ENCODE assay signal across 30 cellular contexts in the genomic region with DNA sequence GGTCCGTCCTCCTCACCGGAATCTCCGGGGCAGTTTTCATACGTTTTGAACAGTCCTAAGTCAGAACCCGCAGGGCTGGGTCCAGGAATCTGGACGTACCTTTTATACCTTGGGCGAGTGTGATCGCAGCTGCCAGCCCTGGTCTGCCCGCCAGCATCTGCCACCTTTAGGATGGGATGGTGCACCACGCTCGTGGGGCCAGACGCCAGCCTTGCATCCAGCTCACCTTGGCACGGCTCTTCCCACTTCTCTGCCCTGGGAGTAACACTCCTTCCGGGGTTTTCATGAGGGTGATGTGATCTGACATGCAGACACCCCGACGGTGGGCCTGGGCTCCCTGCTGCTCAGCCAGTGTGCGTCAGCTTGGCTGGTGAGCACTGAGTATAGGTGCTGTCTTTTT.
A peak's percentile ranks its signal among the peaks of the same experiment; 100 is the strongest.
DNase-seq lines count a peak whose midpoint lies in the region; ATAC-seq, FAIRE-seq and TF ChIP-seq lines count a peak whose summit lies in the region.
"Had no signal": no experiment of that assay in that cellular context is flagged by ENCODE, and none has a peak within 500 bp of the region (broad histone marks: within the 10 kb centered on the region; RNA-seq: fewer than 3 reads in every experiment).

No MANE protein-coding gene starts in this region.

- H3K9me1 ChIP-seq in IMR-90 (ENCODE audit: insufficient read depth, low read length) (peaks cover 13% of the 10 kb centered on the region), endothelial cell of umbilical vein (replicated peaks; ENCODE audit: control insufficient read depth, extremely low read depth, insufficient read depth, low read length) (no peaks in the 10 kb centered on the region)

- no peaks in the 10 kb centered on the region for H3K27me3 Mint-ChIP-seq in MCF 10A (ENCODE audit: insufficient read depth, unreplicated experiment)
- H3K27me3 Mint-ChIP-seq in natural killer cell treated with Interleukin-12 subunit alpha and Interleukin-12 subunit beta and Interleukin-15 and Interleukin-18, amount 100 ng/mL, for 72 hours: peaks cover 14 to 15% of the 10 kb centered on the region in 2 donors

- H3K14ac ChIP-seq in IMR-90 (replicated peaks; ENCODE audit: low read depth, low read length): peak overlapping the region; percentile 80

- H3K36me3 ChIP-seq in mammary epithelial cell (ENCODE audit: insufficient read depth, low read length): no peaks in the 10 kb centered on the region
- H3K36me3 ChIP-seq in IMR-90 (ENCODE audit: control insufficient read depth, insufficient read depth, low read length): no peaks in the 10 kb centered on the region
- H3K36me3 ChIP-seq in endothelial cell of umbilical vein (ENCODE audit: control insufficient read depth in 2 of 2, extremely low read depth in 1 of 2, insufficient read depth in 2 of 2, low read length in 2 of 2): no peaks in the 10 kb centered on the region
- H3K36me3 ChIP-seq in skeletal muscle satellite cell (ENCODE audit: insufficient read depth, low read length): no peaks in the 10 kb centered on the region
- no peaks in the 10 kb centered on the region for H3K36me3 ChIP-seq in tibial nerve
- H3K36me3 ChIP-seq: Peyer's patch, suprapubic skin, upper lobe of right lung had no signal

- no peak overlapping the region for H3K4me3 Mint-ChIP-seq in MCF 10A (ENCODE audit: unreplicated experiment)
- no peak overlapping the region for H3K4me3 Mint-ChIP-seq in natural killer cell treated with Interleukin-12 subunit alpha and Interleukin-12 subunit beta and Interleukin-15 and Interleukin-18, amount 100 ng/mL, for 72 hours
- H3K4me3 Mint-ChIP-seq: activated CD8-positive, alpha-beta memory T cell treated with anti-CD3 and anti-CD28 coated beads, Interleukin-2, amount 10 ng/mL, durations not matched to agents 7 days and 5 days; activated naive CD8-positive, alpha-beta T cell treated with anti-CD3 and anti-CD28 coated beads for 36 hours; activated T-cell treated with anti-CD3 and anti-CD28 coated beads, Interleukin-2, amount 50 U/mL, for 4 hours; CD8-positive, alpha-beta T cell; naive thymus-derived CD4-positive, alpha-beta T cell; T-helper 1 cell treated with Interleukin-12 subunit alpha and Interleukin-12 subunit beta and Interleukin-4 antibody, amounts not matched to agents 30 μg/mL and 1 μg/mL, for 36 hours had no signal

- DNase-seq in mammary epithelial cell (no peak), MCF 10A (ENCODE audit: unreplicated experiment) (no peak), IMR-90 (no peak), endothelial cell of umbilical vein (ENCODE audit: low read depth, low spot score) (no peak), tibial nerve (ENCODE audit: low spot score in 2 of 2) (no peak), T-helper 9 cell (no peak)
- DNase-seq in natural killer cell treated with Interleukin-12 subunit alpha and Interleukin-12 subunit beta and Interleukin-15 and Interleukin-18, amount 100 ng/mL, for 72 hours (ENCODE audit: low spot score): no peak
- DNase-seq: activated CD4-positive, alpha-beta T cell treated with anti-CD3 and anti-CD28 coated beads, Interleukin-2, amount 50 U/mL, for 4 hours; activated CD8-positive, alpha-beta memory T cell treated with anti-CD3 and anti-CD28 coated beads, Interleukin-2, amount 10 ng/mL, durations not matched to agents 7 days and 5 days; activated gamma-delta T cell; activated naive CD8-positive, alpha-beta T cell treated with anti-CD3 and anti-CD28 coated beads for 36 hours; activated T-cell treated with anti-CD3 and anti-CD28 coated beads, Interleukin-2, amount 50 U/mL, for 4 hours; anterior cingulate cortex; CD8-positive, alpha-beta T cell; KBM-7; midbrain; naive thymus-derived CD4-positive, alpha-beta T cell; NCI-H1105; NCI-H187 treated with DMSO at 0.1 percent for 48 hours; NCI-H510A treated with DMSO at 0.1 percent for 48 hours; occipital lobe; stimulated activated naive CD4-positive, alpha-beta T cell treated with Interleukin-2 at 50 U/mL for 16 hours; upper lobe of right lung had no signal

- CTCF ChIA-PET in mammary epithelial cell (lab: Charles Lee; ENCODE audit: low non-redundant PET): no interaction called here
- CTCF ChIA-PET in MCF 10A (lab: Yijun Ruan, JAX): no interaction called here
- CTCF ChIA-PET in IMR-90 (lab: Yijun Ruan, JAX): no interaction called here
- CTCF ChIA-PET in endothelial cell of umbilical vein (lab: Charles Lee): interaction anchor here (1.1 to 1.4 kb wide), 4 partner anchors 9 to 243 kb away, joined by 3 to 5 read pairs (median 4); no protein-coding TSS in a partner anchor

- no peak overlapping the region for H3K9ac ChIP-seq in mammary epithelial cell (ENCODE audit: insufficient read depth, low read length)
- H3K9ac ChIP-seq in IMR-90 (ENCODE audit: low read depth, low read length): no peak overlapping the region
- peak overlapping the region; percentile 56 for H3K9ac ChIP-seq in endothelial cell of umbilical vein (replicated peaks; ENCODE audit: extremely low read depth, insufficient read depth, low read length)
- H3K9ac ChIP-seq in skeletal muscle satellite cell (ENCODE audit: low read depth, low read length): peak overlapping the region; percentile 5

- H2BK15ac ChIP-seq in IMR-90 (ENCODE audit: low read depth, low read length): peak overlapping the region; percentile 97; the same call in 2 of the 3 replicates

- ATAC-seq in IMR-90 (ENCODE audit: low read depth): no peak
- no peak for ATAC-seq in natural killer cell treated with Interleukin-12 subunit alpha and Interleukin-12 subunit beta and Interleukin-15 and Interleukin-18, amount 100 ng/mL, for 72 hours
- ATAC-seq: activated CD8-positive, alpha-beta memory T cell treated with anti-CD3 and anti-CD28 coated beads, Interleukin-2, amount 10 ng/mL, durations not matched to agents 7 days and 5 days; activated T-cell treated with anti-CD3 and anti-CD28 coated beads, Interleukin-2, amount 50 U/mL, for 4 hours; CD8-positive, alpha-beta T cell; naive thymus-derived CD4-positive, alpha-beta T cell; upper lobe of right lung had no signal

- peak overlapping the region; percentile 99 for H4K91ac ChIP-seq in IMR-90 (ENCODE audit: insufficient read depth, low read depth, low read length)

- peak overlapping the region; percentile 99 for H2BK120ac ChIP-seq in IMR-90 (ENCODE audit: low read depth, low read length)

- TF ChIP-seq RAD21 in IMR-90 (IDR thresholded peaks at IDR 0.05; ENCODE audit: low read length): no peak

- H3K4me1 ChIP-seq in mammary epithelial cell (ENCODE audit: insufficient read depth, low read length): peaks cover 12% of the 10 kb centered on the region
- peaks cover 24% of the 10 kb centered on the region for H3K4me1 ChIP-seq in IMR-90 (ENCODE audit: control insufficient read depth, insufficient read depth, low read length)
- peaks cover 24% of the 10 kb centered on the region for H3K4me1 ChIP-seq in endothelial cell of umbilical vein (ENCODE audit: control insufficient read depth, extremely low read depth, insufficient read depth, low read length)
- H3K4me1 ChIP-seq in skeletal muscle satellite cell (ENCODE audit: control insufficient read depth, insufficient read depth, low read length): peaks cover 23% of the 10 kb centered on the region
- no peaks in the 10 kb centered on the region for H3K4me1 ChIP-seq in tibial nerve
- H3K4me1 ChIP-seq: Peyer's patch, upper lobe of right lung had no signal

- H3K18ac ChIP-seq in IMR-90 (ENCODE audit: low read depth, low read length): peak overlapping the region; percentile 45

- peak overlapping the region; percentile 71 for H2AFZ ChIP-seq in mammary epithelial cell (ENCODE audit: low read depth, low read length)
- peak overlapping the region; percentile 87 for H2AFZ ChIP-seq in IMR-90 (replicated peaks; ENCODE audit: low read length, poor library complexity)
- peak overlapping the region; percentile 49 for H2AFZ ChIP-seq in endothelial cell of umbilical vein (ENCODE audit: low read depth, low read length)

- WGBS in mammary epithelial cell (ENCODE audit: low coverage, missing lambda C conversion rate): 42% methylated on average over 17 of the region's 17 CpGs
- WGBS in IMR-90 (ENCODE audit: extremely low coverage in 2 of 2, insufficient read length in 1 of 2), 2 experiments: 94% methylated on average over 7 of the region's 17 CpGs; no CpG with 5 or more reads in 1 of the 2 experiments
- WGBS in tibial nerve, 2 donors: 74 to 86% methylated on average over 17 of the region's 17 CpGs

- H3K27ac Mint-ChIP-seq in MCF 10A (ENCODE audit: low read depth, unreplicated experiment): no peak overlapping the region
- H3K27ac Mint-ChIP-seq in natural killer cell treated with Interleukin-12 subunit alpha and Interleukin-12 subunit beta and Interleukin-15 and Interleukin-18, amount 100 ng/mL, for 72 hours: no peak overlapping the region
- H3K27ac Mint-ChIP-seq: activated CD8-positive, alpha-beta memory T cell treated with anti-CD3 and anti-CD28 coated beads, Interleukin-2, amount 10 ng/mL, durations not matched to agents 7 days and 5 days; activated naive CD8-positive, alpha-beta T cell treated with anti-CD3 and anti-CD28 coated beads for 36 hours; CD8-positive, alpha-beta T cell; naive thymus-derived CD4-positive, alpha-beta T cell; T-helper 1 cell treated with Interleukin-12 subunit alpha and Interleukin-12 subunit beta and Interleukin-4 antibody, amounts not matched to agents 30 μg/mL and 1 μg/mL, for 36 hours had no signal

- no peak overlapping the region for H3K56ac ChIP-seq in IMR-90 (ENCODE audit: extremely low read depth, insufficient read depth, low read length)

- peak overlapping the region; percentile 98 for H3K4ac ChIP-seq in IMR-90 (ENCODE audit: low read depth, low read length)

- H3K27me3 ChIP-seq in mammary epithelial cell (ENCODE audit: insufficient read depth, low read length): no peaks in the 10 kb centered on the region
- no peaks in the 10 kb centered on the region for H3K27me3 ChIP-seq in IMR-90 (ENCODE audit: control insufficient read depth, insufficient read depth, low read length)
- no peaks in the 10 kb centered on the region for H3K27me3 ChIP-seq in endothelial cell of umbilical vein (ENCODE audit: control insufficient read depth in 2 of 2, insufficient read depth in 2 of 2, low read length in 2 of 2)
- H3K27me3 ChIP-seq in skeletal muscle satellite cell (ENCODE audit: control insufficient read depth, insufficient read depth, low read length): no peaks in the 10 kb centered on the region
- no peaks in the 10 kb centered on the region for H3K27me3 ChIP-seq in tibial nerve
- H3K27me3 ChIP-seq: Peyer's patch had no signal

- peak overlapping the region; percentile 98 to 99 for H4K8ac ChIP-seq in IMR-90 (ENCODE audit: low read depth in 2 of 2, low read length in 2 of 2)

- peak overlapping the region; percentile 87 for H2AK9ac ChIP-seq in IMR-90 (replicated peaks; ENCODE audit: low read depth, low read length, poor library complexity)

- in situ Hi-C loops in mammary epithelial cell (cut with MboI; ENCODE audit: low sequenced_read_pairs in 2 of 2): no loop called here
- in situ Hi-C loops in IMR-90 (cut with MboI; ENCODE audit: low sequenced_read_pairs): no loop called here

- BruUV-seq in mammary epithelial cell (replicated peaks; lab: Mats Ljungman, UMichigan) (no TSS peak), MCF 10A (replicated peaks; lab: Mats Ljungman, UMichigan) (no TSS peak), IMR-90 (replicated peaks; lab: Mats Ljungman, UMichigan) (no TSS peak), endothelial cell of umbilical vein (replicated peaks; lab: Mats Ljungman, UMichigan) (TSS peak; percentile 56)

- peak overlapping the region; percentile 83 for H2BK5ac ChIP-seq in IMR-90 (ENCODE audit: low read depth, low read length, poor library complexity, severe bottlenecking)

- H3K79me1 ChIP-seq in IMR-90 (ENCODE audit: low read depth in 1 of 2, low read length in 2 of 2): peaks cover 6 to 13% of the 10 kb centered on the region in 2 experiments; a peak in 3 of 4 replicates

- TF ChIP-seq CTCF in mammary epithelial cell (conservative IDR thresholded peaks at IDR 0.05 in 1 of 2, IDR thresholded peaks at IDR 0.05 in 1 of 2; ENCODE audit: extremely low read depth in 1 of 2, insufficient read depth in 1 of 2, low read depth in 1 of 2, low read length in 2 of 2) (no peak), MCF 10A (IDR thresholded peaks at IDR 0.05; ENCODE audit: unreplicated experiment) (no peak), IMR-90 (conservative IDR thresholded peaks at IDR 0.05; ENCODE audit: low read depth, low read length) (no peak), endothelial cell of umbilical vein (IDR thresholded peaks at IDR 0.05; ENCODE audit: extremely low read depth in 1 of 2, insufficient read depth in 1 of 2, low read depth in 1 of 2, low read length in 2 of 2) (no peak), tibial nerve (IDR thresholded peaks at IDR 0.05) (no peak)

- H3K4me2 ChIP-seq in mammary epithelial cell (ENCODE audit: insufficient read depth, low read depth, low read length): peak overlapping the region; percentile 58
- no peak overlapping the region for H3K4me2 ChIP-seq in IMR-90 (ENCODE audit: low read depth, low read length)
- peak overlapping the region; percentile 46 for H3K4me2 ChIP-seq in endothelial cell of umbilical vein (ENCODE audit: insufficient read depth, low read length)
- H3K4me2 ChIP-seq in skeletal muscle satellite cell (ENCODE audit: low read length): peak overlapping the region; percentile 63

- H4K5ac ChIP-seq in IMR-90 (ENCODE audit: low read depth, low read length): peak overlapping the region; percentile 96

- dilution Hi-C loops in mammary epithelial cell (cut with HindIII; ENCODE audit: low sequenced_read_pairs): no loop called here
- dilution Hi-C loops in IMR-90 (cut with HindIII; ENCODE audit: low sequenced_read_pairs, unreplicated experiment): no loop called here
- dilution Hi-C loops in endothelial cell of umbilical vein (cut with MboI; ENCODE audit: extremely low pct_ligation_motif_present, low sequenced_read_pairs): no loop called here

- no peak overlapping the region for H3K27ac ChIP-seq in mammary epithelial cell (ENCODE audit: insufficient read depth, low read depth, low read length)
- peak overlapping the region; percentile 54 for H3K27ac ChIP-seq in IMR-90 (ENCODE audit: insufficient read depth, low read length)
- peak overlapping the region; percentile 57 for H3K27ac ChIP-seq in endothelial cell of umbilical vein (ENCODE audit: insufficient read depth, low read depth, low read length)
- H3K27ac ChIP-seq in tibial nerve: no peak overlapping the region
- H3K27ac ChIP-seq: Peyer's patch, skin epidermis, suprapubic skin, upper lobe of right lung had no signal

- peak overlapping the region; percentile 97 for H2AK5ac ChIP-seq in IMR-90 (ENCODE audit: low read depth, low read length)

- intact Hi-C loops in mammary epithelial cell (cut with micrococcal nuclease): no loop called here
- intact Hi-C loops in MCF 10A (cut with micrococcal nuclease): no loop called here
- intact Hi-C loops in IMR-90 (cut with micrococcal nuclease): no loop called here
- intact Hi-C loops in endothelial cell of umbilical vein (cut with micrococcal nuclease): no loop called here

- no peak overlapping the region for H3K23ac ChIP-seq in IMR-90 (ENCODE audit: low read depth, low read length)

- H3K9me3 ChIP-seq in mammary epithelial cell (replicated peaks; ENCODE audit: insufficient read depth, low read length) (no peaks in the 10 kb centered on the region), IMR-90 (ENCODE audit: control insufficient read depth, insufficient read depth, low read length) (peaks cover 5% of the 10 kb centered on the region; the same call in 1 of the 2 replicates), endothelial cell of umbilical vein (replicated peaks; ENCODE audit: control insufficient read depth, insufficient read depth, low read length) (no peaks in the 10 kb centered on the region), skeletal muscle satellite cell (replicated peaks; ENCODE audit: low read length) (peaks cover 4% of the 10 kb centered on the region), tibial nerve (peaks cover 0 to 13% (median 0%) of the 10 kb centered on the region in 4 donors)
- H3K9me3 ChIP-seq: suprapubic skin, upper lobe of right lung had no signal

- no peaks in the 10 kb centered on the region for H3K4me1 Mint-ChIP-seq in MCF 10A (ENCODE audit: insufficient read depth, unreplicated experiment)
- H3K4me1 Mint-ChIP-seq in natural killer cell treated with Interleukin-12 subunit alpha and Interleukin-12 subunit beta and Interleukin-15 and Interleukin-18, amount 100 ng/mL, for 72 hours (ENCODE audit: low read depth in 2 of 2): no peaks in the 10 kb centered on the region
- H3K4me1 Mint-ChIP-seq: activated CD8-positive, alpha-beta memory T cell treated with anti-CD3 and anti-CD28 coated beads, Interleukin-2, amount 10 ng/mL, durations not matched to agents 7 days and 5 days; activated naive CD8-positive, alpha-beta T cell treated with anti-CD3 and anti-CD28 coated beads for 36 hours; naive thymus-derived CD4-positive, alpha-beta T cell had no signal

- peak overlapping the region; percentile 88 for H2BK20ac ChIP-seq in IMR-90 (ENCODE audit: low read depth, low read length)

- TF ChIP-seq EP300 in tibial nerve (IDR thresholded peaks at IDR 0.05): no peak

- peaks cover 12% of the 10 kb centered on the region for H3K9me3 Mint-ChIP-seq in MCF 10A (ENCODE audit: unreplicated experiment)
- H3K9me3 Mint-ChIP-seq in natural killer cell treated with Interleukin-12 subunit alpha and Interleukin-12 subunit beta and Interleukin-15 and Interleukin-18, amount 100 ng/mL, for 72 hours: no peaks in the 10 kb centered on the region

- TF ChIP-seq POLR2A in IMR-90 (IDR thresholded peaks at IDR 0.05; ENCODE audit: low read depth, low read length): no peak
- no peak for TF ChIP-seq POLR2A in endothelial cell of umbilical vein (IDR thresholded peaks at IDR 0.05; ENCODE audit: low read depth, low read length)
- TF ChIP-seq POLR2A in tibial nerve (IDR thresholded peaks at IDR 0.05): no peak

- no peak overlapping the region for H3K4me3 ChIP-seq in mammary epithelial cell (replicated peaks in 1 of 3; ENCODE audit: insufficient read depth in 1 of 3, low read depth in 2 of 3, low read length in 3 of 3)
- no peak overlapping the region for H3K4me3 ChIP-seq in IMR-90 (ENCODE audit: insufficient read depth, low read depth, low read length)
- no peak overlapping the region for H3K4me3 ChIP-seq in endothelial cell of umbilical vein (replicated peaks in 1 of 3; ENCODE audit: insufficient read depth in 1 of 3, low read depth in 1 of 3, low read length in 3 of 3)
- H3K4me3 ChIP-seq in skeletal muscle satellite cell (ENCODE audit: low read length): peak overlapping the region; percentile 36
- no peak overlapping the region for H3K4me3 ChIP-seq in tibial nerve
- H3K4me3 ChIP-seq: Peyer's patch, skin epidermis, suprapubic skin, upper lobe of right lung had no signal

- H3K36me3 Mint-ChIP-seq in MCF 10A (ENCODE audit: insufficient read depth, unreplicated experiment): no peaks in the 10 kb centered on the region
- no peaks in the 10 kb centered on the region for H3K36me3 Mint-ChIP-seq in natural killer cell treated with Interleukin-12 subunit alpha and Interleukin-12 subunit beta and Interleukin-15 and Interleukin-18, amount 100 ng/mL, for 72 hours
- H3K36me3 Mint-ChIP-seq: activated CD8-positive, alpha-beta memory T cell treated with anti-CD3 and anti-CD28 coated beads, Interleukin-2, amount 10 ng/mL, durations not matched to agents 7 days and 5 days; activated naive CD8-positive, alpha-beta T cell treated with anti-CD3 and anti-CD28 coated beads for 36 hours; CD8-positive, alpha-beta T cell had no signal

- no peak for FAIRE-seq in endothelial cell of umbilical vein (lab: Jason Lieb, UNC)
- FAIRE-seq: colon, H1 had no signal

- H4K20me1 ChIP-seq in mammary epithelial cell (ENCODE audit: insufficient read depth, low read length): no peaks in the 10 kb centered on the region
- no peaks in the 10 kb centered on the region for H4K20me1 ChIP-seq in IMR-90 (ENCODE audit: insufficient read depth, low read length)
- H4K20me1 ChIP-seq in endothelial cell of umbilical vein (replicated peaks; ENCODE audit: control insufficient read depth, extremely low read depth, insufficient read depth, low read length): no peaks in the 10 kb centered on the region

- H3K79me2 ChIP-seq in mammary epithelial cell (ENCODE audit: insufficient read depth, low read length): no peaks in the 10 kb centered on the region
- H3K79me2 ChIP-seq in endothelial cell of umbilical vein (ENCODE audit: control insufficient read depth, insufficient read depth, low read length): no peaks in the 10 kb centered on the region

- POLR2A ChIA-PET in MCF 10A (lab: Yijun Ruan, JAX): no interaction called here
- POLR2A ChIA-PET in IMR-90 (lab: Charles Lee; ENCODE audit: unreplicated experiment): no interaction called here
- POLR2A ChIA-PET in endothelial cell of umbilical vein (lab: Charles Lee): no interaction called here

Comparison
In these comparisons a context has a peak if more than half of its experiments do, and no peak if none do; other contexts are left out.
1. H3K27ac ChIP-seq: peak in IMR-90 (single experiment) and endothelial cell of umbilical vein (single experiment); none in mammary epithelial cell (single experiment) and tibial nerve (0 of 4).
2. H3K9ac ChIP-seq: peak in endothelial cell of umbilical vein (single experiment) and skeletal muscle satellite cell (single experiment); none in mammary epithelial cell (single experiment) and IMR-90 (single experiment).
3. Peak in every context shown above with its lines, with median percentiles within 50 percentile points of each other: H2AFZ ChIP-seq.